Comparison of ENCODE assay signal across 1 cellular context in genomic region chr15:29821416-29822099, GRCh38.
TF ChIP-seq lines count a peak whose summit lies in the region.

No MANE protein-coding gene starts in this region.

TF ChIP-seq in HepG2, 621 proteins besides CTCF, POLR2A, EP300 and RAD21 (continued from another document):
- TF ChIP-seq LCORL (IDR thresholded peaks at IDR 0.05) (no peak), LCORL (CRISPR knock-in tag; IDR thresholded peaks at IDR 0.05) (0 out of 2 replicates have a peak, but pooled peaks have one; percentile 9), REST (IDR thresholded peaks at IDR 0.05; ENCODE audit: borderline replicate concordance in 1 of 2, low read depth in 1 of 2, low read length in 2 of 2) (no peak), ZNF629 (CRISPR knock-in tag; conservative IDR thresholded peaks at IDR 0.05) (no peak), TEAD3 (CRISPR knock-in tag; optimal IDR thresholded peaks at IDR 0.05; ENCODE audit: borderline replicate concordance) (peak; percentile 45), ZBTB44 (CRISPR knock-in tag; IDR thresholded peaks at IDR 0.05) (no peak), ZFP37 (CRISPR knock-in tag; IDR thresholded peaks at IDR 0.05; ENCODE audit: borderline replicate concordance) (0 out of 2 replicates have a peak, but pooled peaks have one; percentile 47), ZNF530 (CRISPR knock-in tag; IDR thresholded peaks at IDR 0.05; ENCODE audit: low read depth) (no peak), GTF3A (CRISPR knock-in tag; conservative IDR thresholded peaks at IDR 0.05) (no peak), KLF12 (CRISPR knock-in tag; IDR thresholded peaks at IDR 0.05; ENCODE audit: borderline replicate concordance) (no peak; the same call in 1 of the 2 replicates), TGIF2 (CRISPR knock-in tag; IDR thresholded peaks at IDR 0.05) (no peak), ZNF563 (CRISPR knock-in tag; IDR thresholded peaks at IDR 0.05) (peak; percentile 33), FOXO4 (CRISPR knock-in tag; conservative IDR thresholded peaks at IDR 0.05) (no peak), FOXC1 (CRISPR knock-in tag; IDR thresholded peaks at IDR 0.05; ENCODE audit: borderline replicate concordance) (no peak), TP53 (CRISPR knock-in tag; conservative IDR thresholded peaks at IDR 0.05) (no peak), ZNF343 (CRISPR knock-in tag; IDR thresholded peaks at IDR 0.05) (no peak), MAZ (IDR thresholded peaks at IDR 0.05; ENCODE audit: borderline replicate concordance, low read depth, low read length) (0 out of 2 replicates have a peak, but pooled peaks have one; percentile 17), MAZ (CRISPR knock-in tag; IDR thresholded peaks at IDR 0.05; ENCODE audit: low read depth) (0 out of 2 replicates have a peak, but pooled peaks have one; percentile 5), HDAC1 (CRISPR knock-in tag; IDR thresholded peaks at IDR 0.05) (peak; percentile 61; the same call in 1 of the 2 replicates), SNAPC2 (CRISPR knock-in tag; IDR thresholded peaks at IDR 0.05) (no peak), ZNF260 (CRISPR knock-in tag; IDR thresholded peaks at IDR 0.05; ENCODE audit: borderline replicate concordance, low read depth) (no peak), AGO2 (optimal IDR thresholded peaks at IDR 0.05; ENCODE audit: low read depth, low read length) (peak; percentile 34), ZNF446 (CRISPR knock-in tag; IDR thresholded peaks at IDR 0.05) (peak; percentile 55; the same call in 1 of the 2 replicates), SIX1 (CRISPR knock-in tag; IDR thresholded peaks at IDR 0.05; ENCODE audit: borderline replicate concordance) (no peak), BHLHE40 (IDR thresholded peaks at IDR 0.05; ENCODE audit: low read length) (no peak), HNRNPL (IDR thresholded peaks at IDR 0.05; ENCODE audit: low read depth, low read length) (no peak), FOSL2 (CRISPR knock-in tag; IDR thresholded peaks at IDR 0.05) (0 out of 2 replicates have a peak, but pooled peaks have one; percentile 9), ZNF263 (CRISPR knock-in tag; IDR thresholded peaks at IDR 0.05) (no peak), SMARCE1 (IDR thresholded peaks at IDR 0.05; ENCODE audit: borderline replicate concordance) (no peak), JUND (CRISPR knock-in tag; IDR thresholded peaks at IDR 0.05) (no peak)
TF ChIP-seq in HepG2: peak in this region for 41.
